Comparison of ENCODE assay signal across 10 cellular contexts in genomic region chr1:47996406-47997226, GRCh38. TPM values are rescaled to one million over a fixed set of nuclear protein-coding genes. Genes with fewer than 3 reads are reported as not detected.
DNase-seq lines count a peak whose midpoint lies in the region; ATAC-seq, FAIRE-seq and TF ChIP-seq lines count a peak whose summit lies in the region.
"Had no signal": no experiment of that assay in that cellular context is flagged by ENCODE, and none has a peak within 500 bp of the region (broad histone marks: within the 10 kb centered on the region; RNA-seq: fewer than 3 reads in every experiment).

No MANE protein-coding gene starts in this region.

- POLR2A ChIA-PET in MCF 10A (lab: Yijun Ruan, JAX), result interaction anchor here (0.6 to 2.8 kb wide), 4 partner anchors 22 to 64 kb away, joined by 3 to 11 read pairs (median 3); no protein-coding TSS in a partner anchor
- POLR2A ChIA-PET in HepG2 (lab: Yijun Ruan, JAX), result no interaction called here

- H3K9me3 ChIP-seq in HepG2 (ENCODE audit: low read length) (no peaks in the 10 kb centered on the region), testis (no peaks in the 10 kb centered on the region)

- TF ChIP-seq CTCF in MCF 10A (IDR thresholded peaks at IDR 0.05; ENCODE audit: unreplicated experiment) (no peak), HepG2 (CRISPR knock-in tag; IDR thresholded peaks at IDR 0.05) (0 out of 2 replicates have a peak, but pooled peaks have one; percentile 3), testis (IDR thresholded peaks at IDR 0.05) (no peak)

- peaks cover 8 to 67% of the 10 kb centered on the region in 2 experiments; a peak in 4 of 5 replicates for H3K27me3 ChIP-seq in HepG2 (ENCODE audit: control insufficient read depth in 1 of 2, insufficient read depth in 2 of 2, low read length in 2 of 2)
- H3K27me3 ChIP-seq in testis, result no peaks in the 10 kb centered on the region

- TF ChIP-seq POLR2A in HepG2 (IDR thresholded peaks at IDR 0.05; ENCODE audit: insufficient read depth in 1 of 2, low read depth in 2 of 2, low read length in 2 of 2) (no peak), testis (IDR thresholded peaks at IDR 0.05) (no peak)

- no peak for TF ChIP-seq RAD21 in HepG2 (CRISPR knock-in tag; IDR thresholded peaks at IDR 0.05)

- peak overlapping the region; percentile 26 to 64 (median 38); a peak in 4 of 6 replicates for H3K4me3 ChIP-seq in HepG2 (replicated peaks in 1 of 3; ENCODE audit: insufficient read depth in 1 of 3, low read depth in 2 of 3, low read length in 3 of 3)
- peak overlapping the region; percentile 62 to 67 for H3K4me3 ChIP-seq in testis
- H3K4me3 ChIP-seq: K562 had no signal

- CTCF ChIA-PET in MCF 10A (lab: Yijun Ruan, JAX) (interaction anchor here (0.9 to 6.5 kb wide), 18 partner anchors 7 to 258 kb away, joined by 3 to 141 read pairs (median 13); no protein-coding TSS in a partner anchor), HepG2 (lab: Yijun Ruan, JAX; ENCODE audit: low intra/inter-chr PET ratio, low total read pairs) (no interaction called here)

- H2AFZ ChIP-seq in HepG2 (ENCODE audit: low read length), result no peak overlapping the region

- H3K27ac Mint-ChIP-seq in MCF 10A (ENCODE audit: low read depth, unreplicated experiment), result peak overlapping the region; percentile 73
- H3K27ac Mint-ChIP-seq: CD14-positive monocyte had no signal

- no peak for FAIRE-seq in HepG2 (lab: Jason Lieb, UNC)
- FAIRE-seq: K562 had no signal

- in situ Hi-C loops in HepG2 (cut with HindIII; ENCODE audit: extremely low pct_ligation_motif_present, low pct_unique_long_range_greater_than_20kb), result no loop called here
- in situ Hi-C loops in KBM-7 (cut with MboI; ENCODE audit: low pct_unique_long_range_greater_than_20kb, low sequenced_read_pairs), result no loop called here

- H3K36me3 ChIP-seq in HepG2 (replicated peaks in 1 of 2; ENCODE audit: control insufficient read depth in 1 of 2, insufficient read depth in 2 of 2, low read length in 2 of 2) (no peaks in the 10 kb centered on the region), testis (ENCODE audit: low read depth, missing control alignments) (no peaks in the 10 kb centered on the region)

- H3K4me1 ChIP-seq in HepG2 (ENCODE audit: insufficient read depth, low read length) (peaks cover 12% of the 10 kb centered on the region; the same call in 1 of the 2 replicates), testis (peaks cover 6% of the 10 kb centered on the region)

- peaks cover 17% of the 10 kb centered on the region for H3K36me3 Mint-ChIP-seq in MCF 10A (ENCODE audit: insufficient read depth, unreplicated experiment)

- H4K20me1 ChIP-seq in HepG2 (ENCODE audit: insufficient read depth, low read length), result no peaks in the 10 kb centered on the region

- intact Hi-C loops in MCF 10A (cut with micrococcal nuclease) (loop anchor here (1.0 to 10.0 kb wide), 5 partner anchors 65 to 258 kb away; no protein-coding TSS in a partner anchor), HepG2 (cut with micrococcal nuclease; ENCODE audit: unreplicated experiment) (loop anchor here (1.0 kb wide), 1 partner anchor 65 kb away; no protein-coding TSS in a partner anchor), testis (cut with DNase I; ENCODE audit: low total_unique reads) (no loop called here)

- TF ChIP-seq EP300 in HepG2 (IDR thresholded peaks at IDR 0.05; ENCODE audit: low read depth in 2 of 2, low read length in 2 of 2) (no peak), HepG2 (CRISPR knock-in tag; IDR thresholded peaks at IDR 0.05; ENCODE audit: borderline replicate concordance) (no peak)

- peak overlapping the region; percentile 78 for H3K4me3 Mint-ChIP-seq in MCF 10A (ENCODE audit: unreplicated experiment)

- DNase-seq in NCI-H82 (lab: John Stamatoyannopoulos, UW), result peak; percentile 36
- DNase-seq in NCI-H82 treated with DMSO at 0.1 percent for 48 hours (lab: John Stamatoyannopoulos, UW; ENCODE audit: unreplicated experiment), result no peak
- DNase-seq in MCF 10A (ENCODE audit: unreplicated experiment), result no peak
- no peak for DNase-seq in HepG2 (ENCODE audit: low spot score)
- DNase-seq in testis, result peak; percentile 34
- no peak for DNase-seq in GM19238 (ENCODE audit: insufficient read length, low spot score)
- DNase-seq in cerebellar cortex (ENCODE audit: low spot score), result no peak
- DNase-seq in KBM-7, result no peak

- no peaks in the 10 kb centered on the region for H3K9me3 Mint-ChIP-seq in MCF 10A (ENCODE audit: unreplicated experiment)

- no peak overlapping the region for H3K9ac ChIP-seq in HepG2 (ENCODE audit: insufficient read depth, low read depth, low read length)

- no peaks in the 10 kb centered on the region for H3K79me2 ChIP-seq in HepG2 (ENCODE audit: insufficient read depth, low read length)

- BruUV-seq in MCF 10A (replicated peaks; lab: Mats Ljungman, UMichigan) (no TSS peak), HepG2 (replicated peaks; lab: Mats Ljungman, UMichigan) (no TSS peak)

- WGBS in HepG2 (ENCODE audit: low lambda C conversion rate), result 29% methylated on average over 12 of the region's 80 CpGs
- 2% methylated on average over 15 to 64 of the region's 80 CpGs for WGBS in testis, 2 donors

- H3K27ac ChIP-seq in HepG2 (ENCODE audit: extremely low read length, insufficient read depth, low read length) (no peak overlapping the region), testis (peak overlapping the region; percentile 55 to 75)

- H3K4me2 ChIP-seq in HepG2 (ENCODE audit: low read depth, low read length), result peak overlapping the region; percentile 55

- peak; percentile 49 for ATAC-seq in HepG2

- peaks cover 27% of the 10 kb centered on the region for H3K4me1 Mint-ChIP-seq in MCF 10A (ENCODE audit: insufficient read depth, unreplicated experiment)

- H3K27me3 Mint-ChIP-seq in MCF 10A (ENCODE audit: insufficient read depth, unreplicated experiment), result no peaks in the 10 kb centered on the region

TF ChIP-seq in HepG2, 621 proteins besides CTCF, POLR2A, EP300 and RAD21 (continues in another document):
- TF ChIP-seq BHLHE40 (IDR thresholded peaks at IDR 0.05; ENCODE audit: low read length), result no peak

RNA-seq across cellular contexts. Expression of gene TRABD2B, which starts 0.6 kb away (rescaled TPM):
- total RNA-seq in MCF 10A (2022), result 0.96 and 2.6 TPM in 2 replicates
- total RNA-seq in HepG2 (2016; rRNA removed; fragmentation: Illumina TruSeq; extraction: Trizol), result not detected in 2 replicates
- not detected in 2 replicates for total RNA-seq in HepG2 (2016; cell fraction: cytosol; rRNA removed; fragmentation: Illumina TruSeq; extraction: Trizol; ENCODE audit: low read depth)
- not detected in 2 replicates for total RNA-seq in HepG2 (2016; cell fraction: insoluble cytoplasmic fraction; rRNA removed; fragmentation: Illumina TruSeq; extraction: Trizol)
- total RNA-seq in HepG2 (2016; cell fraction: membrane; rRNA removed; fragmentation: Illumina TruSeq; extraction: Trizol), result not detected in 2 replicates
- not detected in 2 replicates for total RNA-seq in HepG2 (2016; cell fraction: nucleus; rRNA removed; fragmentation: Illumina TruSeq; extraction: Trizol)
- polyA plus RNA-seq in HepG2 (2011; rRNA removed), result 0.04 and 0.17 TPM in 2 replicates
- polyA plus RNA-seq in HepG2 (2011; cell fraction: cytosol; rRNA removed), result 0.01 TPM in 2 replicates
- 0.06 and 0.14 TPM in 2 replicates for polyA plus RNA-seq in HepG2 (2011; cell fraction: nucleus; rRNA removed)
- polyA plus RNA-seq in HepG2 (2012), result 0.04 and 0.38 TPM in 2 replicates
- polyA plus RNA-seq in HepG2 (2016; cell fraction: cytosol; fragmentation: Illumina TruSeq; extraction: Trizol; ENCODE audit: low read depth), result not detected in 2 replicates
- not detected in 2 replicates for polyA plus RNA-seq in HepG2 (2016; cell fraction: insoluble cytoplasmic fraction; fragmentation: Illumina TruSeq; extraction: Trizol; ENCODE audit: low read depth)
- polyA plus RNA-seq in HepG2 (2016; cell fraction: membrane; fragmentation: Illumina TruSeq; extraction: Trizol; ENCODE audit: low read depth), result not detected in 2 replicates
- not detected in 2 replicates for polyA plus RNA-seq in HepG2 (2016; cell fraction: nucleus; fragmentation: Illumina TruSeq; extraction: Trizol; ENCODE audit: insufficient read depth, low read depth)
- polyA minus RNA-seq in HepG2 (2011; rRNA and poly(A)+ RNA removed; ENCODE audit: low replicate concordance), result 0.04 and 2.2 TPM in 2 replicates
- polyA minus RNA-seq in HepG2 (2011; cell fraction: cytosol; rRNA and poly(A)+ RNA removed), result not detected in 2 replicates
- polyA minus RNA-seq in HepG2 (2011; cell fraction: nucleus; rRNA and poly(A)+ RNA removed), result 0.12 TPM in 1 of 2 replicates, not detected in the other
- total RNA-seq in testis, result 1 to 10 TPM; 2.0 to 2.7 TPM
- polyA plus RNA-seq in testis (ENCODE audit: insufficient read depth, low read depth, low replicate concordance), result 1.9 TPM
- total RNA-seq: K562 had no signal
- polyA plus RNA-seq: CD14-positive monocyte, K562 had no signal

Comparison
In these comparisons a context has a peak if more than half of its experiments do, and no peak if none do; other contexts are left out.
1. DNase-seq: peak in NCI-H82 (single experiment) and testis (single experiment); none in NCI-H82 treated with DMSO at 0.1 percent for 48 hours (single experiment), MCF 10A (single experiment), HepG2 (single experiment), GM19238 (single experiment), cerebellar cortex (single experiment) and KBM-7 (single experiment).